In the genomic region with DNA sequence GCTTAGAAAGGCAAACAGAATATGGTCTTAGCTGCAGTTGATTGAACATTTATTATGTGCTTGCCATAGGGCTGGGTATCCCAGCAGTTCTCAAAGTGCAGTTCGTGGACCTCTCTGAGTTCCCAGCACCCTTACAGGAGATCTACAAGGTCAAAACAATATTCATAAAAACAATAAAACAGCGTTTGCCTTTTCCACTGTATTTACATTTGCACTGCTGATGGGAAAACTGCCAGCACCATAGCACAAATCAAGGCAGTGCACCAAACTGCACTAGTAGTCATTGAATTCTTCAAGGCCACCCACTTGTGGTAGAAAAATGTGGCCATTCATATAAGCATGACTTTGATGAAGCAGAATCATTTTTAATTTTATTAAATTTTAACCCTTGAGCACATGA, we compare ENCODE assay signal across 12 cellular contexts.
"Had no signal": no experiment of that assay in that cellular context is flagged by ENCODE, and none has a peak within 500 bp of the region (broad histone marks: within the 10 kb centered on the region; RNA-seq: fewer than 3 reads in every experiment).

No MANE protein-coding gene starts in this region.

- H3K27ac ChIP-seq: body of pancreas, thyroid gland had no signal

- H3K9me3 Mint-ChIP-seq: activated naive CD4-positive, alpha-beta T cell treated with anti-CD3 and anti-CD28 coated beads, Interleukin-2, amount 50 U/mL, for 24 hours; activated T-cell treated with anti-CD3 and anti-CD28 coated beads, Interleukin-2, amount 50 U/mL, for 24 hours; endodermal cell had no signal

- H3K9me3 ChIP-seq: body of pancreas, thyroid gland had no signal

- H3K27me3 ChIP-seq: body of pancreas, thyroid gland had no signal

- H3K4me3 ChIP-seq: body of pancreas, thyroid gland had no signal

- H3K36me3 ChIP-seq: thyroid gland had no signal

- H3K4me3 Mint-ChIP-seq: activated CD8-positive, alpha-beta memory T cell treated with anti-CD3 and anti-CD28 coated beads, Interleukin-2, amount 10 ng/mL, durations not matched to agents 7 days and 5 days; activated naive CD4-positive, alpha-beta T cell treated with anti-CD3 and anti-CD28 coated beads, Interleukin-2, amount 50 U/mL, for 24 hours; activated T-cell treated with anti-CD3 and anti-CD28 coated beads, Interleukin-2, amount 50 U/mL, for 24 hours; endodermal cell; immature natural killer cell had no signal

- H3K4me1 ChIP-seq: body of pancreas had no signal

- H3K27ac Mint-ChIP-seq: activated CD8-positive, alpha-beta memory T cell treated with anti-CD3 and anti-CD28 coated beads, Interleukin-2, amount 10 ng/mL, durations not matched to agents 7 days and 5 days; activated naive CD4-positive, alpha-beta T cell treated with anti-CD3 and anti-CD28 coated beads, Interleukin-2, amount 50 U/mL, for 24 hours; activated T-cell treated with anti-CD3 and anti-CD28 coated beads, Interleukin-2, amount 50 U/mL, for 24 hours; endodermal cell; immature natural killer cell had no signal

- H3K36me3 Mint-ChIP-seq: activated CD8-positive, alpha-beta memory T cell treated with anti-CD3 and anti-CD28 coated beads, Interleukin-2, amount 10 ng/mL, durations not matched to agents 7 days and 5 days; activated naive CD4-positive, alpha-beta T cell treated with anti-CD3 and anti-CD28 coated beads, Interleukin-2, amount 50 U/mL, for 24 hours; immature natural killer cell had no signal

- DNase-seq: activated CD4-positive, alpha-beta T cell treated with anti-CD3 and anti-CD28 coated beads for 1 hour; activated CD4-positive, alpha-beta T cell treated with anti-CD3 and anti-CD28 coated beads, Interleukin-2, amount 50 U/mL, for 48 hours; activated CD8-positive, alpha-beta memory T cell treated with anti-CD3 and anti-CD28 coated beads, Interleukin-2, amount 10 ng/mL, durations not matched to agents 7 days and 5 days; activated effector memory CD4-positive, alpha-beta T cell treated with Interleukin-2 at 50 U/mL for 16 hours; activated T-cell treated with anti-CD3 and anti-CD28 coated beads, Interleukin-2, amount 50 U/mL, for 24 hours; body of pancreas; dermis blood vessel endothelial cell; endodermal cell; immature natural killer cell; stimulated activated CD4-positive, alpha-beta T cell treated with anti-CD3 and anti-CD28 coated beads, Interleukin-4, amount 100 ng/mL, for 4 hours; thyroid gland had no signal

- H3K4me1 Mint-ChIP-seq: activated CD8-positive, alpha-beta memory T cell treated with anti-CD3 and anti-CD28 coated beads, Interleukin-2, amount 10 ng/mL, durations not matched to agents 7 days and 5 days; activated naive CD4-positive, alpha-beta T cell treated with anti-CD3 and anti-CD28 coated beads, Interleukin-2, amount 50 U/mL, for 24 hours; immature natural killer cell had no signal
